17 cellular contexts compared by ENCODE assay signal in genomic region chr1:68028566-68028965, GRCh38. TPM values are rescaled to one million over a fixed set of nuclear protein-coding genes. Genes with fewer than 3 reads are reported as not detected.
DNase-seq lines count a peak whose midpoint lies in the region; ATAC-seq and TF ChIP-seq lines count a peak whose summit lies in the region.
"Had no signal": no experiment of that assay in that cellular context is flagged by ENCODE, and none has a peak within 500 bp of the region (broad histone marks: within the 10 kb centered on the region; RNA-seq: fewer than 3 reads in every experiment).

No MANE protein-coding gene starts in this region.

- H3K4me1 Mint-ChIP-seq in HFFc6 (ENCODE audit: low read depth) (no peaks in the 10 kb centered on the region), endodermal cell (peaks cover 3% of the 10 kb centered on the region)
- no peaks in the 10 kb centered on the region for H3K4me1 Mint-ChIP-seq in activated CD4-positive, alpha-beta memory T cell treated with anti-CD3 and anti-CD28 coated beads, Interleukin-2, amount 10 ng/mL, durations not matched to agents 7 days and 5 days
- H3K4me1 Mint-ChIP-seq: IgD-negative memory B cell had no signal

- H3K36me3 Mint-ChIP-seq in HFFc6 (ENCODE audit: low read depth) (no peaks in the 10 kb centered on the region), endodermal cell (ENCODE audit: low read depth) (no peaks in the 10 kb centered on the region)
- no peaks in the 10 kb centered on the region for H3K36me3 Mint-ChIP-seq in activated CD4-positive, alpha-beta memory T cell treated with anti-CD3 and anti-CD28 coated beads, Interleukin-2, amount 10 ng/mL, durations not matched to agents 7 days and 5 days (ENCODE audit: low read depth)
- H3K36me3 Mint-ChIP-seq: CD4-positive, alpha-beta memory T cell; IgD-negative memory B cell had no signal

- H3K4me3 ChIP-seq in endodermal cell (ENCODE audit: low read length): no peak overlapping the region
- H3K4me3 ChIP-seq in fibroblast of mammary gland (ENCODE audit: control insufficient read depth, low read depth, low read length): no peak overlapping the region
- H3K4me3 ChIP-seq: A549 had no signal

- no peaks in the 10 kb centered on the region for H3K9me3 ChIP-seq in endodermal cell (ENCODE audit: control insufficient read depth, low read length)
- H3K9me3 ChIP-seq: A549, BE2C had no signal

- ATAC-seq in GM21529 (IDR thresholded peaks at IDR 0.05; ENCODE audit: unreplicated experiment): no peak
- ATAC-seq: A549 had no signal

- no peaks in the 10 kb centered on the region for H3K27me3 ChIP-seq in endodermal cell (ENCODE audit: control insufficient read depth, insufficient read depth, low read length, poor library complexity, severe bottlenecking)
- H3K27me3 ChIP-seq: BE2C had no signal

- no peak overlapping the region for H3K9ac ChIP-seq in endodermal cell (ENCODE audit: extremely low read depth, low read length, poor library complexity, severe bottlenecking)

- H3K4me3 Mint-ChIP-seq in HFFc6 (no peak overlapping the region), endodermal cell (no peak overlapping the region)
- no peak overlapping the region for H3K4me3 Mint-ChIP-seq in activated CD4-positive, alpha-beta memory T cell treated with anti-CD3 and anti-CD28 coated beads, Interleukin-2, amount 10 ng/mL, durations not matched to agents 7 days and 5 days
- H3K4me3 Mint-ChIP-seq: CD4-positive, alpha-beta memory T cell; IgD-negative memory B cell had no signal

- H3K9me3 Mint-ChIP-seq in HFFc6 (no peaks in the 10 kb centered on the region), endodermal cell (no peaks in the 10 kb centered on the region)
- no peaks in the 10 kb centered on the region for H3K9me3 Mint-ChIP-seq in activated CD4-positive, alpha-beta memory T cell treated with anti-CD3 and anti-CD28 coated beads, Interleukin-2, amount 10 ng/mL, durations not matched to agents 7 days and 5 days

- H3K27ac ChIP-seq in endodermal cell (ENCODE audit: low read depth, low read length): no peak overlapping the region
- H3K27ac ChIP-seq: A549, C4-2B had no signal

- H3K27me3 Mint-ChIP-seq in HFFc6 (ENCODE audit: insufficient read depth): peaks cover 4% of the 10 kb centered on the region; the same call in 1 of the 2 replicates
- H3K27me3 Mint-ChIP-seq in endodermal cell (ENCODE audit: insufficient read depth): peaks cover 14% of the 10 kb centered on the region
- no peaks in the 10 kb centered on the region for H3K27me3 Mint-ChIP-seq in activated CD4-positive, alpha-beta memory T cell treated with anti-CD3 and anti-CD28 coated beads, Interleukin-2, amount 10 ng/mL, durations not matched to agents 7 days and 5 days
- H3K27me3 Mint-ChIP-seq: CD4-positive, alpha-beta memory T cell; IgD-negative memory B cell had no signal

- CTCF ChIA-PET in activated CD4-positive, alpha-beta memory T cell treated with anti-CD3 and anti-CD28 coated beads, Interleukin-2, amount 10 ng/mL, durations not matched to agents 7 days and 5 days (lab: Charles Lee): no interaction called here

- DNase-seq in HFFc6 (no peak), endodermal cell (no peak), fibroblast of mammary gland (ENCODE audit: low read depth) (peak; percentile 37), NCI-H82 treated with DMSO at 0.1 percent for 48 hours (lab: John Stamatoyannopoulos, UW; ENCODE audit: unreplicated experiment) (no peak), NOMO-1 treated with dmso at 0.1 percent for 144 hours (lab: John Stamatoyannopoulos, UW; ENCODE audit: unreplicated experiment) (no peak)
- DNase-seq in activated CD4-positive, alpha-beta memory T cell treated with anti-CD3 and anti-CD28 coated beads, Interleukin-2, amount 10 ng/mL, durations not matched to agents 7 days and 5 days: no peak
- DNase-seq: BE2C; CD4-positive, alpha-beta memory T cell; DMS79; EL; GDM1; HCEC 1CT had no signal

- POLR2A ChIA-PET in activated CD4-positive, alpha-beta memory T cell treated with anti-CD3 and anti-CD28 coated beads, Interleukin-2, amount 10 ng/mL, durations not matched to agents 7 days and 5 days (lab: Charles Lee): no interaction called here

- TF ChIP-seq CTCF in HFFc6 (IDR thresholded peaks at IDR 0.05) (peak; percentile 15; the same call in 1 of the 2 replicates), endodermal cell (conservative IDR thresholded peaks at IDR 0.05) (peak; percentile 39), fibroblast of mammary gland (conservative IDR thresholded peaks at IDR 0.05; ENCODE audit: control insufficient read depth, insufficient read depth, low read depth, low read length) (no peak)

- H3K27ac Mint-ChIP-seq in HFFc6 (no peak overlapping the region), endodermal cell (no peak overlapping the region)
- H3K27ac Mint-ChIP-seq in activated CD4-positive, alpha-beta memory T cell treated with anti-CD3 and anti-CD28 coated beads, Interleukin-2, amount 10 ng/mL, durations not matched to agents 7 days and 5 days: no peak overlapping the region
- H3K27ac Mint-ChIP-seq: CD4-positive, alpha-beta memory T cell had no signal

- no peaks in the 10 kb centered on the region for H3K4me1 ChIP-seq in endodermal cell (ENCODE audit: control insufficient read depth, insufficient read depth, low read length)
- H3K4me1 ChIP-seq: A549, BE2C had no signal

- H3K36me3 ChIP-seq in endodermal cell (ENCODE audit: control insufficient read depth, insufficient read depth, low read length): no peaks in the 10 kb centered on the region
- H3K36me3 ChIP-seq: BE2C had no signal

- WGBS in endodermal cell (ENCODE audit: insufficient coverage in 1 of 2, insufficient read length in 1 of 2), 2 experiments: 100% methylated on average over 3 of the region's 3 CpGs; no CpG with 5 or more reads in 1 of the 2 experiments

RNA-seq across cellular contexts. Expression of gene DIRAS3, which starts 21.9 kb away (rescaled TPM):
- 1 to 10 TPM in 5 of 6 experiments, under 1 TPM in 1; 0.81 to 2.7 (median 1.1) TPM for total RNA-seq in HFFc6 (2021; fragmentation: NEBNext Ultra II Directional; extraction: Animal tissue kit (Norgen Biotek cat#: 25700))
- total RNA-seq in endodermal cell: under 1 TPM; 0.35 to 0.84 TPM
- polyA plus RNA-seq in endodermal cell (2013, experiment 1 of 2): 1.3 TPM
- 2.2 TPM for polyA plus RNA-seq in endodermal cell (2013, experiment 2 of 2)
- not detected for total RNA-seq in activated CD4-positive, alpha-beta memory T cell treated with anti-CD3 and anti-CD28 coated beads, Interleukin-2, amount 10 ng/mL, durations not matched to agents 7 days and 5 days
- total RNA-seq: CD4-positive, alpha-beta memory T cell; H1 had no signal
- polyA plus RNA-seq: CD4-positive, alpha-beta memory T cell; IgD-negative memory B cell had no signal
